13 cellular contexts compared by ENCODE assay signal in the genomic region with DNA sequence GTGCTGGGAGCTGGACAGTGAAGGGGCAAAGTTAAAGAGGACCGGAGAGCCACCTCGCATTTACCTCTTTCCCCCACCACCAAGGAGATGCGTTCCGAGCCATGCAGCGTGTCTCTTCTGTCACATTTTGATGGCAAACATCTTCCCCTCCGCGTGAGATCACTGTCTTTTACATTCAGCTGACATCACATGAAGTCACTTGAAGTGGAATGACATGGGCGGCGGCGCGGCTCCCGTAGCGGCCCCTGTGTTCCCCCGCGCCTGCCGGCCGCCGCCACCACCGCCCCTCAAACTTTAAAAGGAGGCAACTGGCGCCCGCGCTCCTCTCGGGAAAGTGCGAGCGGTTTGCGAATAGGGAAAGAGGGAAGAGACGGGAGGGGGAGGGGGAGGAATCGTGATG. TPM values are rescaled to one million over a fixed set of nuclear protein-coding genes. Genes with fewer than 3 reads are reported as not detected.
DNase-seq lines count a peak whose midpoint lies in the region; ATAC-seq and TF ChIP-seq lines count a peak whose summit lies in the region.
"Had no signal": no experiment of that assay in that cellular context is flagged by ENCODE, and none has a peak within 500 bp of the region (broad histone marks: within the 10 kb centered on the region; RNA-seq: fewer than 3 reads in every experiment).

A gene (minus strand): TSS at position 336 of the 400 bp plus-strand sequence. CDS start 682 bp downstream, outside the sequence.

- H3K27ac ChIP-seq in ascending aorta, result no peak within 1 kb of the TSS
- no peak within 1 kb of the TSS for H3K27ac ChIP-seq in temporal lobe (ENCODE audit: low read depth, low read length)
- H3K27ac ChIP-seq: C4-2B had no signal

- intact Hi-C loops in ascending aorta (cut with DNase I), result no loop called here

- H3K36me3 Mint-ChIP-seq in activated CD8-positive, alpha-beta memory T cell treated with anti-CD3 and anti-CD28 coated beads, Interleukin-2, amount 10 ng/mL, durations not matched to agents 7 days and 5 days, result peaks cover 11% of the 10 kb centered on the region

- peak within 1 kb of the TSS; percentile 40 for H3K27ac Mint-ChIP-seq in activated CD8-positive, alpha-beta memory T cell treated with anti-CD3 and anti-CD28 coated beads, Interleukin-2, amount 10 ng/mL, durations not matched to agents 7 days and 5 days

- H3K9me3 ChIP-seq in ascending aorta (no peaks in the 10 kb centered on the region), iPS-18c (ENCODE audit: control insufficient read depth, insufficient read depth, low read length) (no peaks in the 10 kb centered on the region)

- peaks cover 2 to 8% of the 10 kb centered on the region in 2 donors for H3K4me1 ChIP-seq in ascending aorta

- peaks cover 4% of the 10 kb centered on the region for H3K4me1 Mint-ChIP-seq in activated CD8-positive, alpha-beta memory T cell treated with anti-CD3 and anti-CD28 coated beads, Interleukin-2, amount 10 ng/mL, durations not matched to agents 7 days and 5 days

- no peak for TF ChIP-seq CTCF in ascending aorta (IDR thresholded peaks at IDR 0.05)

- ATAC-seq in activated CD8-positive, alpha-beta memory T cell treated with anti-CD3 and anti-CD28 coated beads, Interleukin-2, amount 10 ng/mL, durations not matched to agents 7 days and 5 days, result no peak
- no peak for ATAC-seq in HG02678 (IDR thresholded peaks at IDR 0.05; ENCODE audit: unreplicated experiment)

- no peaks in the 10 kb centered on the region for H3K36me3 ChIP-seq in ascending aorta

- peaks cover 25% of the 10 kb centered on the region for H3K27me3 ChIP-seq in ascending aorta

- no peaks in the 10 kb centered on the region for H3K9me3 Mint-ChIP-seq in activated CD8-positive, alpha-beta memory T cell treated with anti-CD3 and anti-CD28 coated beads, Interleukin-2, amount 10 ng/mL, durations not matched to agents 7 days and 5 days (ENCODE audit: low read depth)

- no peak within 1 kb of the TSS for H3K4me3 Mint-ChIP-seq in activated CD8-positive, alpha-beta memory T cell treated with anti-CD3 and anti-CD28 coated beads, Interleukin-2, amount 10 ng/mL, durations not matched to agents 7 days and 5 days

- DNase-seq in activated CD8-positive, alpha-beta memory T cell treated with anti-CD3 and anti-CD28 coated beads, Interleukin-2, amount 10 ng/mL, durations not matched to agents 7 days and 5 days, result no peak
- DNase-seq in activated CD8-positive, alpha-beta memory T cell treated with anti-CD3 and anti-CD28 coated beads for 24 hours, result no peak
- DNase-seq in ascending aorta (ENCODE audit: low spot score in 2 of 2), result no peak
- DNase-seq in middle frontal gyrus (ENCODE audit: extremely low spot score, low spot score), result no peak
- no peak for DNase-seq in inferior parietal cortex (ENCODE audit: extremely low spot score)
- DNase-seq: activated CD4-positive, alpha-beta T cell treated with anti-CD3 and anti-CD28 coated beads for 4 hours; amniotic stem cell; foreskin melanocyte; naive B cell had no signal

- H3K4me3 ChIP-seq in ascending aorta (peak within 1 kb of the TSS; percentile 39 to 49), iPS-18c (ENCODE audit: insufficient read depth, low read depth, low read length) (peak within 1 kb of the TSS; percentile 20)

- H3K27me3 Mint-ChIP-seq in activated CD8-positive, alpha-beta memory T cell treated with anti-CD3 and anti-CD28 coated beads, Interleukin-2, amount 10 ng/mL, durations not matched to agents 7 days and 5 days, result peaks cover 91% of the 10 kb centered on the region

- CTCF ChIA-PET in activated CD8-positive, alpha-beta memory T cell treated with anti-CD3 and anti-CD28 coated beads, Interleukin-2, amount 10 ng/mL, durations not matched to agents 7 days and 5 days (lab: Charles Lee), result no interaction called here

RNA-seq across cellular contexts. Expression of the gene that starts here (rescaled TPM):
- not detected for total RNA-seq in activated CD8-positive, alpha-beta memory T cell treated with anti-CD3 and anti-CD28 coated beads, Interleukin-2, amount 10 ng/mL, durations not matched to agents 7 days and 5 days
- not detected for total RNA-seq in ascending aorta
- 15.2 TPM for total RNA-seq in temporal lobe

Comparison
In these comparisons a context has a peak if more than half of its experiments do, and no peak if none do; other contexts are left out.
1. RNA of the gene that starts here (total RNA-seq): 15.2 TPM in temporal lobe (single experiment); not detected in activated CD8-positive, alpha-beta memory T cell treated with anti-CD3 and anti-CD28 coated beads, Interleukin-2, amount 10 ng/mL, durations not matched to agents 7 days and 5 days and not detected in ascending aorta (single experiment); every median in the first group is over 10 times any median in the second.